9 cellular contexts compared by ENCODE assay signal in the genomic region with DNA sequence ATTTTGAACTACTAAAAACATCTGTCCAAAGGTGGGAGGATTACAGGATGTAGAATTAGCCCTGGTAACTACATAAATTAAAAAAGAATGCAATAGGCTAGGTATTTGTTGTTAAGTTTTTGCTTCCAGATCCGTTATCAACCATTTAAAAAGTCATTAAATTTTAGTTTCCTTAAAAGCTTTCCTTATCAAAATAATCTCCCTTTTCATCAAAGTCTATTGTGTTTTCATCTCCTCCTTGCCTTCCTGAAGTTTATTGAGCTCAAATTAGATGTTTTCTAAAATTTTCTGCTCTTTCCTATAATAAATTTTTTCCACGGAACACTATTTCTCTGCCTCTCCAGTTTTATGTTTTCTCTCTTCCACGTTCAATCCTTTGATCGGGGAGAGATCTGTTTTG.
"Had no signal": no experiment of that assay in that cellular context is flagged by ENCODE, and none has a peak within 500 bp of the region (broad histone marks: within the 10 kb centered on the region; RNA-seq: fewer than 3 reads in every experiment).

No MANE protein-coding gene starts in this region.

- DNase-seq: H9, HCEC 1CT, HFFc6, KBM-7 had no signal

- ATAC-seq: GM23338, HepG2 had no signal

- H3K27ac ChIP-seq: HL-60 had no signal

- H3K4me2 ChIP-seq: GM23338 had no signal

- H2AFZ ChIP-seq: GM23338 had no signal

- H3K4me3 ChIP-seq: GM23338 had no signal

- FAIRE-seq: H1, H54, HepG2 had no signal
